ENCODE assay signal across 14 cellular contexts in the genomic region with DNA sequence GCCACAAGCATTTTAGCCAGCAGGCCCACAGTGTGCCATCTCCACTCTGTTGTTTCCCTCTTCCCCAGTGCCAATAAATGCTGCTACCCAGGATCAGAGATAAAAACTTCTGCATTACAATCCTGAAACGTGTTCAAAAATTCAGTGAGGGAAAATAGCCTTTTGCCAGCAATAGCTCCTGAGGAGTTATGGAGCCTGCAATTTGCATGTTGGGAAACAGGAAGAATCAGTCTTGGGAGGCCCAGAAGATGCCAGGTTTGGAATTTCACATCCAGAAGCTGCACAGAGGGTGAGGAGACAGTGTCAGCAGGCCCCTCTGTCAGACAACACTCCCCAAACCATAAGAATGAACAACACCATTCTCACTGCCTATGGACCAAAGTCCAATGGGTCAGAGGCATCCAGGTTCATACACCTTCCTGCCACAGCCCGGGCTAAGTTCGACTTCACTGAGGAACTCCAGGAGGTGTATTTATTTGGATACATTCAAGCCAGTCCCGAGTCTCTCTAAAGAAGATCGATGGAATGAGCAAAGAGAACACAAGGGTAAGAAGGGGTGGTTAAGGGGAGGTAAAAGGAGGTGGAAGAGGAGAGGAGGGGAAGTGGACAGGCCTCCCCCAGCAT. TPM values are rescaled to one million over a fixed set of nuclear protein-coding genes. Genes with fewer than 3 reads are reported as not detected.
DNase-seq lines count a peak whose midpoint lies in the region; ATAC-seq and TF ChIP-seq lines count a peak whose summit lies in the region.
"Had no signal": no experiment of that assay in that cellular context is flagged by ENCODE, and none has a peak within 500 bp of the region (broad histone marks: within the 10 kb centered on the region; RNA-seq: fewer than 3 reads in every experiment).

No MANE protein-coding gene starts in this region.

- WGBS in right lobe of liver (ENCODE audit: insufficient coverage, low coverage, low lambda C conversion rate, missing lambda C conversion rate), result 30% methylated on average over 5 of the region's 5 CpGs

- peak; percentile 66 to 74 (median 72) for ATAC-seq in right lobe of liver
- ATAC-seq in left lung, result no peak

- H3K9ac ChIP-seq in subcutaneous abdominal adipose tissue (ENCODE audit: low read length in 5 of 5), result peak overlapping the region in 2 of 5 donors; percentile 6 to 41

- no peak for TF ChIP-seq POLR2A in right lobe of liver (IDR thresholded peaks at IDR 0.05)

- no peak for TF ChIP-seq CTCF in GM13977 (IDR thresholded peaks at IDR 0.05; ENCODE audit: extremely low read depth, insufficient read depth, missing control alignments)
- TF ChIP-seq CTCF in coronary artery (IDR thresholded peaks at IDR 0.05), result no peak
- no peak for TF ChIP-seq CTCF in right lobe of liver (IDR thresholded peaks at IDR 0.05)
- TF ChIP-seq CTCF in left lung (IDR thresholded peaks at IDR 0.05), result no peak

- peaks cover 0 to 18% (median 8%) of the 10 kb centered on the region in 4 donors for H3K36me3 ChIP-seq in right lobe of liver
- peaks cover 0 to 34% (median 17%) of the 10 kb centered on the region in 5 donors for H3K36me3 ChIP-seq in subcutaneous abdominal adipose tissue (ENCODE audit: control insufficient read depth in 5 of 5, insufficient read depth in 5 of 5, low read length in 5 of 5)
- peaks cover 0 to 38% of the 10 kb centered on the region in 2 donors for H3K36me3 ChIP-seq in left lung

- H3K4me3 ChIP-seq in coronary artery (no peak overlapping the region), right lobe of liver (no peak overlapping the region), subcutaneous abdominal adipose tissue (ENCODE audit: low read depth in 1 of 5, low read length in 5 of 5) (no peak overlapping the region), left lung (no peak overlapping the region)

- H3K27me3 ChIP-seq in right lobe of liver (no peaks in the 10 kb centered on the region), subcutaneous abdominal adipose tissue (ENCODE audit: control insufficient read depth in 5 of 5, insufficient read depth in 4 of 5, low read length in 5 of 5) (no peaks in the 10 kb centered on the region), left lung (no peaks in the 10 kb centered on the region)

- H3K27ac ChIP-seq in coronary artery (peak overlapping the region in 1 of 2 donors; percentile 64), right lobe of liver (peak overlapping the region in 2 of 3 donors; percentile 43 to 63), subcutaneous abdominal adipose tissue (ENCODE audit: low read depth, low read length) (peak overlapping the region; percentile 67), left lung (no peak overlapping the region)

- DNase-seq in GM13977 (ENCODE audit: low spot score) (peak; percentile 20), coronary artery (ENCODE audit: low spot score) (peak; percentile 50), right lobe of liver (peak in 1 of 3 donors; percentile 56), left lung (no peak), nucleus accumbens (lab: John Stamatoyannopoulos, UW) (no peak), hypothalamus (lab: John Stamatoyannopoulos, UW) (no peak), SKM-1 treated with dmso at 0.1 percent for 144 hours (lab: John Stamatoyannopoulos, UW; ENCODE audit: unreplicated experiment) (no peak)
- DNase-seq: amniotic stem cell, KBM-7, naive B cell, NCI-H187 treated with DMSO at 0.1 percent for 48 hours had no signal

- intact Hi-C loops in right lobe of liver (cut with DNase I) (no loop called here), left lung (cut with DNase I) (no loop called here)

- H3K4me1 ChIP-seq in right lobe of liver (peaks cover 0 to 43% (median 20%) of the 10 kb centered on the region in 4 donors), subcutaneous abdominal adipose tissue (ENCODE audit: control insufficient read depth in 5 of 5, insufficient read depth in 5 of 5, low read length in 5 of 5) (peaks cover 5 to 58% (median 43%) of the 10 kb centered on the region in 5 donors), left lung (peaks cover 0 to 25% of the 10 kb centered on the region in 2 donors)

- in situ Hi-C loops in GM13977 (cut with MboI; ENCODE audit: low pct_unique_long_range_greater_than_20kb, low sequenced_read_pairs, unreplicated experiment), result no loop called here

- H3K9me3 ChIP-seq in right lobe of liver (no peaks in the 10 kb centered on the region), subcutaneous abdominal adipose tissue (ENCODE audit: control insufficient read depth in 5 of 5, low read length in 5 of 5) (no peaks in the 10 kb centered on the region), left lung (peaks cover 0 to 4% of the 10 kb centered on the region in 2 donors)

RNA-seq across cellular contexts. Expression of a gene that starts 20.8 kb away (rescaled TPM):
- total RNA-seq in right lobe of liver, result 100 to 1,000 TPM; 121 to 274 (median 193) TPM
- total RNA-seq in left lung, result 100 to 1,000 TPM; 201 to 263 TPM

RNA-seq across cellular contexts. Expression of a gene that starts 38.5 kb away (rescaled TPM):
- total RNA-seq in right lobe of liver, result not detected
- total RNA-seq in left lung, result not detected
- total RNA-seq: activated CD8-positive, alpha-beta memory T cell treated with anti-CD3 and anti-CD28 coated beads for 36 hours; OCI-LY7 had no signal

Comparison
In these comparisons a context has a peak if more than half of its experiments do, and no peak if none do; other contexts are left out.
1. DNase-seq: peak in GM13977 (single experiment) and coronary artery (single experiment); none in left lung (0 of 2), nucleus accumbens (0 of 56), hypothalamus (0 of 51) and SKM-1 treated with dmso at 0.1 percent for 144 hours (single experiment).
2. H3K27ac ChIP-seq: peak in right lobe of liver (2 of 3) and subcutaneous abdominal adipose tissue (single experiment); none in left lung (0 of 2).